ENCODE assay signal across 19 cellular contexts in genomic region chr7:157805716-157806115, GRCh38.
A peak's percentile ranks its signal among the peaks of the same experiment; 100 is the strongest.
DNase-seq lines count a peak whose midpoint lies in the region; ATAC-seq and TF ChIP-seq lines count a peak whose summit lies in the region.
"Had no signal": no experiment of that assay in that cellular context is flagged by ENCODE, and none has a peak within 500 bp of the region (broad histone marks: within the 10 kb centered on the region; RNA-seq: fewer than 3 reads in every experiment).

No MANE protein-coding gene starts in this region.

- DNase-seq in NCI-H1092 treated with DMSO at 0.1 percent for 48 hours (lab: John Stamatoyannopoulos, UW) (peak; percentile 27), NCI-H2029 (lab: John Stamatoyannopoulos, UW) (peak; percentile 72), NCI-H510A (lab: John Stamatoyannopoulos, UW) (peak; percentile 72), retina (no peak), Calu3 (no peak)
- DNase-seq in activated CD8-positive, alpha-beta T cell treated with anti-CD3 and anti-CD28 coated beads for 36 hours: no peak
- DNase-seq: ACHN, AML-193, COR-L47, H9, NCI-H1930, NCI-H446, NCI-H748 treated with DMSO at 0.1 percent for 48 hours, T-helper 1 cell, T1000 had no signal

- CTCF ChIA-PET in activated CD8-positive, alpha-beta T cell treated with anti-CD3 and anti-CD28 coated beads for 36 hours (lab: Charles Lee): no interaction called here
- CTCF ChIA-PET in Calu3 (lab: Charles Lee): no interaction called here

- no peak for TF ChIP-seq EP300 in neural cell (conservative IDR thresholded peaks at IDR 0.05; ENCODE audit: poor library complexity, severe bottlenecking)

- no peaks in the 10 kb centered on the region for H3K9me3 Mint-ChIP-seq in activated CD8-positive, alpha-beta T cell treated with anti-CD3 and anti-CD28 coated beads for 36 hours
- H3K9me3 Mint-ChIP-seq in Calu3 (ENCODE audit: low read depth, unreplicated experiment): peaks cover 30% of the 10 kb centered on the region

- H3K36me3 Mint-ChIP-seq in activated CD8-positive, alpha-beta T cell treated with anti-CD3 and anti-CD28 coated beads for 36 hours (ENCODE audit: low read depth): no peaks in the 10 kb centered on the region
- no peaks in the 10 kb centered on the region for H3K36me3 Mint-ChIP-seq in Calu3 (ENCODE audit: insufficient read depth, unreplicated experiment)
- H3K36me3 Mint-ChIP-seq: CD14-positive monocyte had no signal

- H3K27me3 ChIP-seq in neural cell (ENCODE audit: insufficient read depth, low read depth, low read length): no peaks in the 10 kb centered on the region

- TF ChIP-seq RAD21 in neural cell (conservative IDR thresholded peaks at IDR 0.05): no peak

- H3K4me1 Mint-ChIP-seq in activated CD8-positive, alpha-beta T cell treated with anti-CD3 and anti-CD28 coated beads for 36 hours (ENCODE audit: low read depth): no peaks in the 10 kb centered on the region
- H3K4me1 Mint-ChIP-seq in Calu3 (ENCODE audit: low read depth, unreplicated experiment): no peaks in the 10 kb centered on the region
- H3K4me1 Mint-ChIP-seq: CD14-positive monocyte had no signal

- H3K9me3 ChIP-seq in neural cell (ENCODE audit: low read length): peaks cover 5% of the 10 kb centered on the region

- no peak overlapping the region for H3K4me2 ChIP-seq in neural cell (ENCODE audit: low read length)

- no peaks in the 10 kb centered on the region for H3K9me2 ChIP-seq in neural cell (ENCODE audit: insufficient read depth, low read length)

- no peaks in the 10 kb centered on the region for H3K27me3 Mint-ChIP-seq in activated CD8-positive, alpha-beta T cell treated with anti-CD3 and anti-CD28 coated beads for 36 hours
- H3K27me3 Mint-ChIP-seq in Calu3 (ENCODE audit: unreplicated experiment): no peaks in the 10 kb centered on the region

- peak overlapping the region; percentile 62 for H3K27ac ChIP-seq in neural cell (ENCODE audit: low read length)
- H3K27ac ChIP-seq: SK-N-MC had no signal

- intact Hi-C loops in activated CD8-positive, alpha-beta T cell treated with anti-CD3 and anti-CD28 coated beads for 36 hours (cut with micrococcal nuclease): no loop called here
- intact Hi-C loops in Calu3 (cut with micrococcal nuclease; ENCODE audit: unreplicated experiment): no loop called here

- H3K36me3 ChIP-seq in neural cell (ENCODE audit: insufficient read depth, low read length): no peaks in the 10 kb centered on the region

- no TSS peak for BruUV-seq in Calu3 (replicated peaks; lab: Mats Ljungman, UMichigan)

- TF ChIP-seq CTCF in neural cell (IDR thresholded peaks at IDR 0.05; ENCODE audit: poor library complexity, severe bottlenecking): no peak
- no peak for TF ChIP-seq CTCF in activated CD8-positive, alpha-beta T cell treated with anti-CD3 and anti-CD28 coated beads for 36 hours (IDR thresholded peaks at IDR 0.05)
- TF ChIP-seq CTCF in Calu3 (IDR thresholded peaks at IDR 0.05; ENCODE audit: unreplicated experiment): no peak

- ATAC-seq in activated CD8-positive, alpha-beta T cell treated with anti-CD3 and anti-CD28 coated beads for 36 hours: no peak
- no peak for ATAC-seq in HG03378 (IDR thresholded peaks at IDR 0.05; ENCODE audit: unreplicated experiment)

- no peak overlapping the region for H3K4me3 ChIP-seq in neural cell (ENCODE audit: low read length)
- H3K4me3 ChIP-seq: SK-N-MC had no signal

- H2AFZ ChIP-seq in neural cell (ENCODE audit: low read depth, low read length): no peak overlapping the region

- POLR2A ChIA-PET in activated CD8-positive, alpha-beta T cell treated with anti-CD3 and anti-CD28 coated beads for 36 hours (lab: Charles Lee): no interaction called here

- H4K20me1 ChIP-seq in neural cell (ENCODE audit: insufficient read depth): no peaks in the 10 kb centered on the region

- peak overlapping the region; percentile 21 for H3K9ac ChIP-seq in neural cell (ENCODE audit: low read length)

- no peak overlapping the region for H3K4me3 Mint-ChIP-seq in activated CD8-positive, alpha-beta T cell treated with anti-CD3 and anti-CD28 coated beads for 36 hours
- H3K4me3 Mint-ChIP-seq in Calu3 (ENCODE audit: low read depth, unreplicated experiment): no peak overlapping the region
- H3K4me3 Mint-ChIP-seq: CD14-positive monocyte, H9 had no signal

- no peak overlapping the region for H3K27ac Mint-ChIP-seq in activated CD8-positive, alpha-beta T cell treated with anti-CD3 and anti-CD28 coated beads for 36 hours
- H3K27ac Mint-ChIP-seq in Calu3 (ENCODE audit: unreplicated experiment): no peak overlapping the region
- H3K27ac Mint-ChIP-seq: CD14-positive monocyte, H9 had no signal

- H3F3A ChIP-seq in neural cell (ENCODE audit: insufficient read depth, low read length, poor library complexity, severe bottlenecking): no peaks in the 10 kb centered on the region

- H3K79me2 ChIP-seq in neural cell (replicated peaks; ENCODE audit: insufficient read depth, low read length): no peaks in the 10 kb centered on the region

TF ChIP-seq in neural cell, 6 proteins besides CTCF, POLR2A, EP300 and RAD21:
- TF ChIP-seq EZH2 (IDR thresholded peaks at IDR 0.05; ENCODE audit: borderline replicate concordance, insufficient read depth, low read length, poor library complexity, severe bottlenecking) (no peak), MXI1 (conservative IDR thresholded peaks at IDR 0.05; ENCODE audit: poor library complexity, severe bottlenecking) (no peak), TAF1 (IDR thresholded peaks at IDR 0.05; ENCODE audit: low read depth) (no peak), SMC3 (conservative IDR thresholded peaks at IDR 0.05; ENCODE audit: poor library complexity) (no peak), POLR2AphosphoS5 (IDR thresholded peaks at IDR 0.05) (no peak)
- TF ChIP-seq, protein P1, sequence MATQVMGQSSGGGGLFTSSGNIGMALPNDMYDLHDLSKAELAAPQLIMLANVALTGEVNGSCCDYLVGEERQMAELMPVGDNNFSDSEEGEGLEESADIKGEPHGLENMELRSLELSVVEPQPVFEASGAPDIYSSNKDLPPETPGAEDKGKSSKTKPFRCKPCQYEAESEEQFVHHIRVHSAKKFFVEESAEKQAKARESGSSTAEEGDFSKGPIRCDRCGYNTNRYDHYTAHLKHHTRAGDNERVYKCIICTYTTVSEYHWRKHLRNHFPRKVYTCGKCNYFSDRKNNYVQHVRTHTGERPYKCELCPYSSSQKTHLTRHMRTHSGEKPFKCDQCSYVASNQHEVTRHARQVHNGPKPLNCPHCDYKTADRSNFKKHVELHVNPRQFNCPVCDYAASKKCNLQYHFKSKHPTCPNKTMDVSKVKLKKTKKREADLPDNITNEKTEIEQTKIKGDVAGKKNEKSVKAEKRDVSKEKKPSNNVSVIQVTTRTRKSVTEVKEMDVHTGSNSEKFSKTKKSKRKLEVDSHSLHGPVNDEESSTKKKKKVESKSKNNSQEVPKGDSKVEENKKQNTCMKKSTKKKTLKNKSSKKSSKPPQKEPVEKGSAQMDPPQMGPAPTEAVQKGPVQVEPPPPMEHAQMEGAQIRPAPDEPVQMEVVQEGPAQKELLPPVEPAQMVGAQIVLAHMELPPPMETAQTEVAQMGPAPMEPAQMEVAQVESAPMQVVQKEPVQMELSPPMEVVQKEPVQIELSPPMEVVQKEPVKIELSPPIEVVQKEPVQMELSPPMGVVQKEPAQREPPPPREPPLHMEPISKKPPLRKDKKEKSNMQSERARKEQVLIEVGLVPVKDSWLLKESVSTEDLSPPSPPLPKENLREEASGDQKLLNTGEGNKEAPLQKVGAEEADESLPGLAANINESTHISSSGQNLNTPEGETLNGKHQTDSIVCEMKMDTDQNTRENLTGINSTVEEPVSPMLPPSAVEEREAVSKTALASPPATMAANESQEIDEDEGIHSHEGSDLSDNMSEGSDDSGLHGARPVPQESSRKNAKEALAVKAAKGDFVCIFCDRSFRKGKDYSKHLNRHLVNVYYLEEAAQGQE (IDR thresholded peaks at IDR 0.05; ENCODE audit: borderline replicate concordance): no peak

Comparison
In these comparisons a context has a peak if more than half of its experiments do, and no peak if none do; other contexts are left out.
1. DNase-seq: peak in NCI-H1092 treated with DMSO at 0.1 percent for 48 hours (single experiment), NCI-H2029 (single experiment) and NCI-H510A (single experiment); none in activated CD8-positive, alpha-beta T cell treated with anti-CD3 and anti-CD28 coated beads for 36 hours (single experiment), retina (single experiment) and Calu3 (single experiment).